8 cellular contexts compared by ENCODE assay signal in genomic region chr20:23350007-23350854, GRCh38.
DNase-seq lines count a peak whose midpoint lies in the region; ATAC-seq, FAIRE-seq and TF ChIP-seq lines count a peak whose summit lies in the region.

NXT1 (plus strand) TSS chr20:23350791; CDS start chr20:23354042, 3,251 bp downstream.

- no peak for TF ChIP-seq CTCF in AG09319 (IDR thresholded peaks at IDR 0.05; ENCODE audit: low read depth, low read length)

- peak; percentile 96 for DNase-seq in AG09319 (ENCODE audit: extremely low read depth, low read depth)
- peak; percentile 96 for DNase-seq in NCI-H446 treated with DMSO at 0.1 percent for 48 hours (lab: John Stamatoyannopoulos, UW)
- peak; percentile 100 for DNase-seq in cerebellar cortex (ENCODE audit: low spot score)
- DNase-seq in stimulated activated CD4-positive, alpha-beta T cell treated with anti-CD3 and anti-CD28 coated beads, Interleukin-12 subunit alpha, Interleukin-12 subunit beta, amount 100 ng/mL, for 4 hours, result peak; percentile 95

- peak; percentile 70 for FAIRE-seq in islet of Langerhans (lab: Jason Lieb, UNC)

- ATAC-seq in GM19035 (IDR thresholded peaks at IDR 0.05; ENCODE audit: unreplicated experiment), result peak; percentile 81
- ATAC-seq in HG03354 (IDR thresholded peaks at IDR 0.05; ENCODE audit: poor library complexity, severe bottlenecking, unreplicated experiment), result peak; percentile 86
- peak; percentile 85 to 87 for ATAC-seq in activated CD4-positive, CD25-positive, alpha-beta regulatory T cell treated with anti-CD3 and anti-CD28 coated beads, Interleukin-2, amount 50 U/mL, for 24 hours

Comparison
In these comparisons a context has a peak if more than half of its experiments do, and no peak if none do; other contexts are left out.
1. Peak in every context shown above with its lines: DNase-seq and ATAC-seq.